ENCODE assay signal across 25 cellular contexts in the genomic region with DNA sequence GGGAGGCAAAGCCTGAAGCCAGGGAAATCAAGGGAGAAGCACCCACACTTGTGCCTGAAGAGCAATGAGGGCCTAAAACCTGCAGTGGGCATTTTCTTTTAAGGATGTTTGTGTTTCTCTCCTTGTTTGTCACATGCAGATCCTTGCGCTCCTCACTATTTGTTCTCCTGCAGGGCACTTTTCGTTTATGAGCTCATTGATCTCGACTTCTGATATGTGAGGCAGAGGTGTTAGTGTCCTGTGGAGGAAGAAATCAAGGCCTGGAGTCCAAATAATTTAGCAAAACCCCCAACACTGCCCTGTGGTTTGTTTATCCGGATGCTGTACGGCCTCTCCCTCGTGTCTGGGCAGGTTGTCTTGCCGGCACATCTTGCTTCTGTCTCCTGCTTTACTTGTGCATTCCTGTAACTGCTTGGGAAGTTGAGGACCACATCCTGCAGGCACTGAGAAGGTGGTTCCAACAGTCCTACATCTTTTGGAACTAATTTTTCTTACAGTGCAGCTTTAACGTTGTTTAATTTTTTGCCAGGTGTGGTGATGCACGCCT. TPM values are rescaled to one million over a fixed set of nuclear protein-coding genes. Genes with fewer than 3 reads are reported as not detected.
DNase-seq lines count a peak whose midpoint lies in the region; ATAC-seq and TF ChIP-seq lines count a peak whose summit lies in the region.
"Had no signal": no experiment of that assay in that cellular context is flagged by ENCODE, and none has a peak within 500 bp of the region (broad histone marks: within the 10 kb centered on the region; RNA-seq: fewer than 3 reads in every experiment).

No MANE protein-coding gene starts in this region.

- in situ Hi-C loops in gastrocnemius medialis (cut with MboI; ENCODE audit: low sequenced_read_pairs in 4 of 4) = no loop called here

- peak overlapping the region; percentile 6 for H3K27ac Mint-ChIP-seq in activated CD8-positive, alpha-beta T cell treated with anti-CD3 and anti-CD28 coated beads for 36 hours
- no peak overlapping the region for H3K27ac Mint-ChIP-seq in activated CD8-positive, alpha-beta T cell treated with anti-CD3 and anti-CD28 coated beads, Interleukin-2, amount 10 ng/mL, durations not matched to agents 7 days and 5 days
- peak overlapping the region in 3 of 10 donors; percentile 80 to 86 (median 82) for H3K27ac Mint-ChIP-seq in naive thymus-derived CD8-positive, alpha-beta T cell
- H3K27ac Mint-ChIP-seq: T-helper 2 cell treated with Interferon-gamma antibody and Interleukin-4, amounts not matched to agents 5 μg/mL and 100 μg/mL, for 36 hours had no signal

- peaks cover 20% of the 10 kb centered on the region for H3K36me3 Mint-ChIP-seq in activated CD8-positive, alpha-beta T cell treated with anti-CD3 and anti-CD28 coated beads for 36 hours (ENCODE audit: low read depth)
- peaks cover 14% of the 10 kb centered on the region for H3K36me3 Mint-ChIP-seq in activated CD8-positive, alpha-beta T cell treated with anti-CD3 and anti-CD28 coated beads, Interleukin-2, amount 10 ng/mL, durations not matched to agents 7 days and 5 days (ENCODE audit: low read depth)
- H3K36me3 Mint-ChIP-seq in naive thymus-derived CD8-positive, alpha-beta T cell = peaks cover 0 to 20% (median 0%) of the 10 kb centered on the region in 3 donors

- H3K9me3 Mint-ChIP-seq in activated CD8-positive, alpha-beta T cell treated with anti-CD3 and anti-CD28 coated beads for 36 hours = no peaks in the 10 kb centered on the region
- H3K9me3 Mint-ChIP-seq in activated CD8-positive, alpha-beta T cell treated with anti-CD3 and anti-CD28 coated beads, Interleukin-2, amount 10 ng/mL, durations not matched to agents 7 days and 5 days (ENCODE audit: insufficient read depth) = no peaks in the 10 kb centered on the region
- no peaks in the 10 kb centered on the region for H3K9me3 Mint-ChIP-seq in naive thymus-derived CD8-positive, alpha-beta T cell
- H3K9me3 Mint-ChIP-seq: neural crest cell; stimulated activated memory B cell treated with anti-CD40 and anti-IgM and Interleukin-4, amounts not matched to agents 10 μg/mL and 1 μg/mL and 100 μg/mL, for 72 hours; T-helper 2 cell treated with Interferon-gamma antibody and Interleukin-4, amounts not matched to agents 5 μg/mL and 100 μg/mL, for 36 hours had no signal

- CTCF ChIA-PET in activated CD8-positive, alpha-beta T cell treated with anti-CD3 and anti-CD28 coated beads for 36 hours (lab: Charles Lee) = interaction anchor here (0.9 kb wide), 1 partner anchor 10 kb away, joined by 3 read pairs; no protein-coding TSS in a partner anchor
- CTCF ChIA-PET in activated CD8-positive, alpha-beta T cell treated with anti-CD3 and anti-CD28 coated beads, Interleukin-2, amount 10 ng/mL, durations not matched to agents 7 days and 5 days (lab: Charles Lee) = no interaction called here

- TF ChIP-seq CTCF in activated CD8-positive, alpha-beta T cell treated with anti-CD3 and anti-CD28 coated beads for 36 hours (IDR thresholded peaks at IDR 0.05) = no peak
- TF ChIP-seq CTCF in VCaP (conservative IDR thresholded peaks at IDR 0.05) (no peak), epithelial cell of esophagus (IDR thresholded peaks at IDR 0.05; ENCODE audit: insufficient read depth, low read depth, low read length, missing control alignments) (no peak), gastrocnemius medialis (IDR thresholded peaks at IDR 0.05 in 4 of 5, conservative IDR thresholded peaks at IDR 0.05 in 1 of 5) (no peak)

- H3K36me3 ChIP-seq in gastrocnemius medialis = no peaks in the 10 kb centered on the region
- H3K36me3 ChIP-seq: pancreas, transverse colon had no signal

- POLR2A ChIA-PET in activated CD8-positive, alpha-beta T cell treated with anti-CD3 and anti-CD28 coated beads for 36 hours (lab: Charles Lee) = interaction anchor here (0.6 to 1.9 kb wide), 3 partner anchors 9 to 1549 kb away, joined by 3 to 5 read pairs (median 3); no protein-coding TSS in a partner anchor
- POLR2A ChIA-PET in activated CD8-positive, alpha-beta T cell treated with anti-CD3 and anti-CD28 coated beads, Interleukin-2, amount 10 ng/mL, durations not matched to agents 7 days and 5 days (lab: Charles Lee) = no interaction called here
- POLR2A ChIA-PET in naive thymus-derived CD8-positive, alpha-beta T cell (lab: Charles Lee) = no interaction called here

- H3K27me3 ChIP-seq in gastrocnemius medialis = no peaks in the 10 kb centered on the region
- H3K27me3 ChIP-seq: pancreas, transverse colon had no signal

- H3K27ac ChIP-seq in VCaP (peak overlapping the region; percentile 91), gastrocnemius medialis (peak overlapping the region in 3 of 4 donors; percentile 74 to 83 (median 75))
- H3K27ac ChIP-seq: KMS-11, pancreas, PC-9, transverse colon had no signal

- no peak for ATAC-seq in activated CD8-positive, alpha-beta T cell treated with anti-CD3 and anti-CD28 coated beads for 36 hours
- ATAC-seq in activated CD8-positive, alpha-beta T cell treated with anti-CD3 and anti-CD28 coated beads, Interleukin-2, amount 10 ng/mL, durations not matched to agents 7 days and 5 days = no peak
- ATAC-seq in gastrocnemius medialis (no peak), HG02870 (IDR thresholded peaks at IDR 0.05; ENCODE audit: unreplicated experiment) (no peak)
- no peak for ATAC-seq in naive thymus-derived CD8-positive, alpha-beta T cell
- ATAC-seq: left colon; stimulated activated memory B cell treated with anti-CD40 and anti-IgM and Interleukin-4, amounts not matched to agents 10 μg/mL and 1 μg/mL and 100 μg/mL, for 72 hours had no signal

- no peaks in the 10 kb centered on the region for H3K27me3 Mint-ChIP-seq in activated CD8-positive, alpha-beta T cell treated with anti-CD3 and anti-CD28 coated beads for 36 hours
- no peaks in the 10 kb centered on the region for H3K27me3 Mint-ChIP-seq in activated CD8-positive, alpha-beta T cell treated with anti-CD3 and anti-CD28 coated beads, Interleukin-2, amount 10 ng/mL, durations not matched to agents 7 days and 5 days (ENCODE audit: low read depth)
- no peaks in the 10 kb centered on the region for H3K27me3 Mint-ChIP-seq in naive thymus-derived CD8-positive, alpha-beta T cell
- H3K27me3 Mint-ChIP-seq: stimulated activated memory B cell treated with anti-CD40 and anti-IgM and Interleukin-4, amounts not matched to agents 10 μg/mL and 1 μg/mL and 100 μg/mL, for 72 hours had no signal

- TF ChIP-seq POLR2A in gastrocnemius medialis (IDR thresholded peaks at IDR 0.05) = no peak

- intact Hi-C loops in activated CD8-positive, alpha-beta T cell treated with anti-CD3 and anti-CD28 coated beads for 36 hours (cut with micrococcal nuclease) = no loop called here
- intact Hi-C loops in gastrocnemius medialis (cut with DNase I; ENCODE audit: low total_unique reads) = loop anchor here (5.0 kb wide), 1 partner anchor 100 kb away; no protein-coding TSS in a partner anchor

- no peak for DNase-seq in activated CD8-positive, alpha-beta T cell treated with anti-CD3 and anti-CD28 coated beads for 36 hours
- no peak for DNase-seq in activated CD8-positive, alpha-beta T cell treated with anti-CD3 and anti-CD28 coated beads, Interleukin-2, amount 10 ng/mL, durations not matched to agents 7 days and 5 days
- peak; percentile 55 for DNase-seq in epithelial cell of esophagus (ENCODE audit: low read depth)
- DNase-seq in gastrocnemius medialis = no peak
- DNase-seq in DMS153 treated with DMSO at 0.1 percent for 48 hours (lab: John Stamatoyannopoulos, UW; ENCODE audit: unreplicated experiment) = no peak
- no peak for DNase-seq in naive thymus-derived CD8-positive, alpha-beta T cell
- DNase-seq: 8988T; activated CD4-positive, alpha-beta T cell treated with anti-CD3 and anti-CD28 coated beads for 4 hours; activated CD8-positive, alpha-beta memory T cell treated with anti-CD3 and anti-CD28 coated beads for 24 hours; cerebellar nuclear complex; dermis blood vessel endothelial cell; left colon; NCI-H1417 treated with DMSO at 0.1 percent for 48 hours; NCI-H2029 treated with DMSO at 0.1 percent for 48 hours; NCI-H2227 treated with DMSO at 0.1 percent for 48 hours; pancreas; PC-9; SHP77 treated with DMSO at 0.1 percent for 48 hours; transverse colon had no signal

- no peaks in the 10 kb centered on the region for H3K9me3 ChIP-seq in gastrocnemius medialis
- H3K9me3 ChIP-seq: pancreas, transverse colon had no signal

- H3K4me3 Mint-ChIP-seq in activated CD8-positive, alpha-beta T cell treated with anti-CD3 and anti-CD28 coated beads for 36 hours = no peak overlapping the region
- no peak overlapping the region for H3K4me3 Mint-ChIP-seq in activated CD8-positive, alpha-beta T cell treated with anti-CD3 and anti-CD28 coated beads, Interleukin-2, amount 10 ng/mL, durations not matched to agents 7 days and 5 days
- H3K4me3 Mint-ChIP-seq in naive thymus-derived CD8-positive, alpha-beta T cell = peak overlapping the region in 2 of 10 donors; percentile 10 to 13
- H3K4me3 Mint-ChIP-seq: neural crest cell; stimulated activated memory B cell treated with anti-CD40 and anti-IgM and Interleukin-4, amounts not matched to agents 10 μg/mL and 1 μg/mL and 100 μg/mL, for 72 hours; T-helper 2 cell treated with Interferon-gamma antibody and Interleukin-4, amounts not matched to agents 5 μg/mL and 100 μg/mL, for 36 hours had no signal

- peaks cover 75 to 77% of the 10 kb centered on the region in 2 donors for H3K4me1 ChIP-seq in gastrocnemius medialis

- H3K4me3 ChIP-seq in epithelial cell of esophagus (ENCODE audit: low read length) (no peak overlapping the region), gastrocnemius medialis (no peak overlapping the region)
- H3K4me3 ChIP-seq: pancreas, PC-9, transverse colon had no signal

- peaks cover 61% of the 10 kb centered on the region for H3K4me1 Mint-ChIP-seq in activated CD8-positive, alpha-beta T cell treated with anti-CD3 and anti-CD28 coated beads for 36 hours (ENCODE audit: low read depth)
- H3K4me1 Mint-ChIP-seq in activated CD8-positive, alpha-beta T cell treated with anti-CD3 and anti-CD28 coated beads, Interleukin-2, amount 10 ng/mL, durations not matched to agents 7 days and 5 days (ENCODE audit: low read depth) = peaks cover 24% of the 10 kb centered on the region
- H3K4me1 Mint-ChIP-seq in naive thymus-derived CD8-positive, alpha-beta T cell = peaks cover 29 to 86% (median 63%) of the 10 kb centered on the region in 4 donors

RNA-seq across cellular contexts. Expression of gene UBE3C, which starts 13.7 kb away (rescaled TPM):
- total RNA-seq in activated CD8-positive, alpha-beta T cell treated with anti-CD3 and anti-CD28 coated beads for 36 hours = 10 to 100 TPM; 59.0 to 59.6 TPM
- 10 to 100 TPM; 57.1 to 57.9 TPM for total RNA-seq in activated CD8-positive, alpha-beta T cell treated with anti-CD3 and anti-CD28 coated beads, Interleukin-2, amount 10 ng/mL, durations not matched to agents 7 days and 5 days
- total RNA-seq in gastrocnemius medialis = 100 to 1,000 TPM in 1 of 4 donors, 10 to 100 TPM in 3; 64.4 to 123 (median 76.3) TPM
- total RNA-seq in naive thymus-derived CD8-positive, alpha-beta T cell = 10 to 100 TPM; 55.8 to 59.4 TPM
- 10 to 100 TPM; 17.5 to 29.0 (median 27.3) TPM for polyA plus RNA-seq in naive thymus-derived CD8-positive, alpha-beta T cell
